19 cellular contexts compared by ENCODE assay signal in genomic region chr6:138036955-138037592, GRCh38.
DNase-seq lines count a peak whose midpoint lies in the region; ATAC-seq and TF ChIP-seq lines count a peak whose summit lies in the region.
"Had no signal": no experiment of that assay in that cellular context is flagged by ENCODE, and none has a peak within 500 bp of the region (broad histone marks: within the 10 kb centered on the region; RNA-seq: fewer than 3 reads in every experiment).

No MANE protein-coding gene starts in this region.

- H3K27me3 ChIP-seq in foreskin keratinocyte (no peaks in the 10 kb centered on the region), heart left ventricle (no peaks in the 10 kb centered on the region)
- H3K27me3 ChIP-seq: BLaER1, hepatocyte, neutrophil had no signal

- no peaks in the 10 kb centered on the region for H3K36me3 ChIP-seq in HEK293 (ENCODE audit: control insufficient read depth in 2 of 2, insufficient read depth in 1 of 2, low read length in 2 of 2)
- H3K36me3 ChIP-seq in heart left ventricle = no peaks in the 10 kb centered on the region
- H3K36me3 ChIP-seq: BLaER1, lower lobe of right lung, neutrophil had no signal

- POLR2A ChIA-PET in HEK293 (lab: Yijun Ruan, JAX) = no interaction called here

- peak; percentile 14 for ATAC-seq in foreskin keratinocyte
- ATAC-seq in GM19023 (IDR thresholded peaks at IDR 0.05; ENCODE audit: unreplicated experiment) = no peak
- ATAC-seq in heart left ventricle = no peak
- ATAC-seq: activated CD4-positive, alpha-beta T cell treated with anti-CD3 and anti-CD28 coated beads for 36 hours; lower lobe of right lung had no signal

- TF ChIP-seq CTCF in HEK293 (tag by site-specific recombination; IDR thresholded peaks at IDR 0.05) (no peak), foreskin keratinocyte (conservative IDR thresholded peaks at IDR 0.05) (no peak), heart left ventricle (IDR thresholded peaks at IDR 0.05) (no peak)

- H3K4me3 ChIP-seq in HEK293 (ENCODE audit: low read depth, low read length) = no peak overlapping the region
- H3K4me3 ChIP-seq in heart left ventricle = no peak overlapping the region
- H3K4me3 ChIP-seq: BLaER1, hepatocyte, lower lobe of right lung had no signal

- CTCF ChIA-PET in HEK293 (lab: Yijun Ruan, JAX) = interaction anchor here (0.7 kb wide), 1 partner anchor 70 kb away, joined by 3 read pairs; no protein-coding TSS in a partner anchor

- peak; percentile 63 for DNase-seq in COLO829 (ENCODE audit: low spot score)
- DNase-seq in SK-MEL-5 (ENCODE audit: low read depth, low spot score) = peak; percentile 73
- DNase-seq in foreskin keratinocyte = peak; percentile 65 to 89
- no peak for DNase-seq in heart left ventricle
- DNase-seq in epidermal melanocyte (ENCODE audit: insufficient read length, low spot score) = no peak
- no peak for DNase-seq in SIG-M5 (lab: John Stamatoyannopoulos, UW)
- DNase-seq: activated CD4-positive, alpha-beta T cell treated with anti-CD3 and anti-CD28 coated beads for 36 hours; Kasumi-1; lower lobe of right lung; NCI-H1092; NCI-H2081; NCI-H510A treated with DMSO at 0.1 percent for 48 hours; stimulated activated CD4-positive, alpha-beta T cell treated with anti-CD3 and anti-CD28 coated beads, Interleukin-12 subunit alpha, Interleukin-12 subunit beta, amount 100 ng/mL, for 4 hours; SW 1271 had no signal

- H3K9me3 ChIP-seq in HEK293 (ENCODE audit: control insufficient read depth, insufficient read depth, low read depth, low read length) (no peaks in the 10 kb centered on the region), heart left ventricle (peaks cover 0 to 5% (median 0%) of the 10 kb centered on the region in 12 donors)
- H3K9me3 ChIP-seq: BLaER1, lower lobe of right lung, neutrophil had no signal

- H3K4me1 ChIP-seq in HEK293 (ENCODE audit: control insufficient read depth, insufficient read depth, low read length) (0 out of 2 replicates have a peak, but pooled peaks cover 6% of the 10 kb centered on the region), foreskin keratinocyte (peaks cover 30% of the 10 kb centered on the region), heart left ventricle (peaks cover 0 to 4% (median 0%) of the 10 kb centered on the region in 12 donors)
- H3K4me1 ChIP-seq: BLaER1, lower lobe of right lung had no signal

- no peak for TF ChIP-seq POLR2A in heart left ventricle (IDR thresholded peaks at IDR 0.05)

- 83 to 93% (median 86%) methylated on average over 6 of the region's 6 CpGs for WGBS in heart left ventricle, 4 donors

- intact Hi-C loops in heart left ventricle (cut with DNase I) = no loop called here

- no peak overlapping the region for H3K27ac ChIP-seq in HEK293 (ENCODE audit: extremely low read depth, low read depth, low read length)
- peak overlapping the region; percentile 100 for H3K27ac ChIP-seq in foreskin keratinocyte
- H3K27ac ChIP-seq in heart left ventricle = no peak overlapping the region
- H3K27ac ChIP-seq: BLaER1, hepatocyte, lower lobe of right lung, neutrophil had no signal

- in situ Hi-C loops in SK-MEL-5 (cut with HindIII; ENCODE audit: low pct_unique_long_range_greater_than_20kb, low sequenced_read_pairs) = no loop called here

TF ChIP-seq in HEK293, 187 proteins besides CTCF, POLR2A, EP300 and RAD21 (continues in another document):
- TF ChIP-seq ZIC2 (tag by site-specific recombination; IDR thresholded peaks at IDR 0.05) = no peak
- no peak for TF ChIP-seq ZNF404 (tag by site-specific recombination; IDR thresholded peaks at IDR 0.05)
- TF ChIP-seq ZNF555 (tag by site-specific recombination; conservative IDR thresholded peaks at IDR 0.05) = no peak
- TF ChIP-seq ZNF157 (tag by site-specific recombination; IDR thresholded peaks at IDR 0.05) = no peak
- peak; percentile 83 for TF ChIP-seq ZBTB6 (tag by site-specific recombination; IDR thresholded peaks at IDR 0.05)
- TF ChIP-seq ZNF266 (tag by site-specific recombination; IDR thresholded peaks at IDR 0.05; ENCODE audit: low read depth) = no peak
- TF ChIP-seq ZNF544 (tag by site-specific recombination; IDR thresholded peaks at IDR 0.05) = no peak
- TF ChIP-seq ZNF280C (tag by site-specific recombination; IDR thresholded peaks at IDR 0.05) = no peak
- TF ChIP-seq SALL2 (tag by site-specific recombination; IDR thresholded peaks at IDR 0.05; ENCODE audit: borderline replicate concordance) = no peak
- TF ChIP-seq, protein P1, sequence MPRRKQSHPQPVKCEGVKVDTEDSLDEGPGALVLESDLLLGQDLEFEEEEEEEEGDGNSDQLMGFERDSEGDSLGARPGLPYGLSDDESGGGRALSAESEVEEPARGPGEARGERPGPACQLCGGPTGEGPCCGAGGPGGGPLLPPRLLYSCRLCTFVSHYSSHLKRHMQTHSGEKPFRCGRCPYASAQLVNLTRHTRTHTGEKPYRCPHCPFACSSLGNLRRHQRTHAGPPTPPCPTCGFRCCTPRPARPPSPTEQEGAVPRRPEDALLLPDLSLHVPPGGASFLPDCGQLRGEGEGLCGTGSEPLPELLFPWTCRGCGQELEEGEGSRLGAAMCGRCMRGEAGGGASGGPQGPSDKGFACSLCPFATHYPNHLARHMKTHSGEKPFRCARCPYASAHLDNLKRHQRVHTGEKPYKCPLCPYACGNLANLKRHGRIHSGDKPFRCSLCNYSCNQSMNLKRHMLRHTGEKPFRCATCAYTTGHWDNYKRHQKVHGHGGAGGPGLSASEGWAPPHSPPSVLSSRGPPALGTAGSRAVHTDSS (tag by site-specific recombination; IDR thresholded peaks at IDR 0.05) = no peak
- no peak for TF ChIP-seq ZNF654 (tag by site-specific recombination; IDR thresholded peaks at IDR 0.05; ENCODE audit: low read depth)
- no peak for TF ChIP-seq ZNF133 (tag by site-specific recombination; IDR thresholded peaks at IDR 0.05)
- no peak for TF ChIP-seq ZNF324 (tag by site-specific recombination; IDR thresholded peaks at IDR 0.05)
- TF ChIP-seq ZNF639 (tag by site-specific recombination; IDR thresholded peaks at IDR 0.05) = peak; percentile 82
- no peak for TF ChIP-seq ATF2 (tag by site-specific recombination; IDR thresholded peaks at IDR 0.05; ENCODE audit: low read depth)
- peak; percentile 86 for TF ChIP-seq GLI2 (tag by site-specific recombination; IDR thresholded peaks at IDR 0.05; ENCODE audit: borderline replicate concordance, low read depth)
- no peak for TF ChIP-seq ZNF704 (tag by site-specific recombination; IDR thresholded peaks at IDR 0.05)
- TF ChIP-seq SETDB1 (IDR thresholded peaks at IDR 0.05; ENCODE audit: insufficient read length, low read length) = no peak

Comparison
In these comparisons a context has a peak if more than half of its experiments do, and no peak if none do; other contexts are left out.
1. DNase-seq: peak in COLO829 (single experiment), SK-MEL-5 (single experiment) and foreskin keratinocyte (2 of 2); none in heart left ventricle (0 of 5), epidermal melanocyte (single experiment) and SIG-M5 (single experiment).